Comparison of ENCODE assay signal across 4 cellular contexts in the genomic region with DNA sequence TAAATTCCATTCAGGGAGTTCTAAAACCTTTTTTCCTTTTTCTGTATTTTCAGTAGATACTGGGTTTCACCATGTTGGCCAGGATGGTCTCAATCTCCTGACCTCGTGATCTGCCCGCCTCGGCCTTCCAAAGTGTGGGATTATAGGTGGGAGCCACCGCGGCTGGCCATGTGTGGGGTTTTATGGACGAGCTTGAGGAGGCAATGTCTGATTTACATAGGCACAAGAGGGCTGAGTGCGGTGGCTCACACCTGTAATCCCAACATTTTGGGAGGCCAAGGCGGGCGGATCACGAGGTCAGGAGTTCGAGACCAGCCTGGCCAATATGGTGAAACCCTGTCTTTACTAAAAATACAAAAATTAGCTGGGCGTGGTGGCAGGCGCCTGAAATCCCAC. TPM values are rescaled to one million over a fixed set of nuclear protein-coding genes. Genes with fewer than 3 reads are reported as not detected.
A peak's percentile ranks its signal among the peaks of the same experiment; 100 is the strongest.
DNase-seq lines count a peak whose midpoint lies in the region; TF ChIP-seq lines count a peak whose summit lies in the region.
"Not testable (repeated sequence)": the region's sequence is repeated elsewhere in the genome, so short reads cannot be mapped to it uniquely, and the experiment has no call there.

No MANE protein-coding gene starts in this region.

- not testable (repeated sequence) for TF ChIP-seq POLR2A in spleen (IDR thresholded peaks at IDR 0.05)

- H3K9me3 ChIP-seq in spleen = not testable (repeated sequence)

- not testable (repeated sequence) for TF ChIP-seq CTCF in spleen (IDR thresholded peaks at IDR 0.05 in 8 of 11, conservative IDR thresholded peaks at IDR 0.05 in 3 of 11)

- intact Hi-C loops in spleen (cut with DNase I; ENCODE audit: low total_unique reads) = loop anchor here (10.0 kb wide), 2 partner anchors 211 to 731 kb away; a partner anchor contains a TSS

- H3K4me3 ChIP-seq in spleen = not testable (repeated sequence)

- not testable (repeated sequence) for H3K27ac ChIP-seq in spleen

- DNase-seq in activated CD8-positive, alpha-beta memory T cell treated with anti-CD3 and anti-CD28 coated beads, Interleukin-2, amount 50 U/mL, for 48 hours = peak; percentile 36
- DNase-seq in activated effector memory CD4-positive, alpha-beta T cell treated with anti-CD3 and anti-CD28 coated beads, Interleukin-2, amount 50 U/mL, for 16 hours = peak; percentile 16
- DNase-seq in mesenteric fat pad (ENCODE audit: low spot score) (peak; percentile 49), spleen (peak; percentile 25)

- WGBS in spleen, 5 donors = 60 to 89% (median 78%) methylated on average over 11 to 13 of the region's 13 CpGs

- not testable (repeated sequence) for H3K4me1 ChIP-seq in spleen

- H3K36me3 ChIP-seq in spleen = not testable (repeated sequence)

- H3K27me3 ChIP-seq in spleen (replicated peaks in 1 of 7) = not testable (repeated sequence)

RNA-seq across cellular contexts. Expression of a gene that starts 22.8 kb away (rescaled TPM):
- total RNA-seq in mesenteric fat pad (13.1 TPM), spleen (10 to 100 TPM; 14.2 to 23.1 (median 18.6) TPM)
- 1 to 10 TPM; 3.1 to 3.8 (median 3.4) TPM for polyA plus RNA-seq in spleen
